ENCODE assay signal across 1 cellular context in genomic region chr20:49661560-49662329, GRCh38.
TF ChIP-seq lines count a peak whose summit lies in the region.

No MANE protein-coding gene starts in this region.

TF ChIP-seq in K562, 482 proteins besides CTCF, POLR2A, EP300 and RAD21 (continued from another document):
- TF ChIP-seq, protein P1, sequence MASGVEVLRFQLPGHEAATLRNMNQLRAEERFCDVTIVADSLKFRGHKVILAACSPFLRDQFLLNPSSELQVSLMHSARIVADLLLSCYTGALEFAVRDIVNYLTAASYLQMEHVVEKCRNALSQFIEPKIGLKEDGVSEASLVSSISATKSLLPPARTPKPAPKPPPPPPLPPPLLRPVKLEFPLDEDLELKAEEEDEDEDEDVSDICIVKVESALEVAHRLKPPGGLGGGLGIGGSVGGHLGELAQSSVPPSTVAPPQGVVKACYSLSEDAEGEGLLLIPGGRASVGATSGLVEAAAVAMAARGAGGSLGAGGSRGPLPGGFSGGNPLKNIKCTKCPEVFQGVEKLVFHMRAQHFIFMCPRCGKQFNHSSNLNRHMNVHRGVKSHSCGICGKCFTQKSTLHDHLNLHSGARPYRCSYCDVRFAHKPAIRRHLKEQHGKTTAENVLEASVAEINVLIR (CRISPR knock-in tag; IDR thresholded peaks at IDR 0.05) = no peak
